ENCODE assay signal across 1 cellular context in the genomic region with DNA sequence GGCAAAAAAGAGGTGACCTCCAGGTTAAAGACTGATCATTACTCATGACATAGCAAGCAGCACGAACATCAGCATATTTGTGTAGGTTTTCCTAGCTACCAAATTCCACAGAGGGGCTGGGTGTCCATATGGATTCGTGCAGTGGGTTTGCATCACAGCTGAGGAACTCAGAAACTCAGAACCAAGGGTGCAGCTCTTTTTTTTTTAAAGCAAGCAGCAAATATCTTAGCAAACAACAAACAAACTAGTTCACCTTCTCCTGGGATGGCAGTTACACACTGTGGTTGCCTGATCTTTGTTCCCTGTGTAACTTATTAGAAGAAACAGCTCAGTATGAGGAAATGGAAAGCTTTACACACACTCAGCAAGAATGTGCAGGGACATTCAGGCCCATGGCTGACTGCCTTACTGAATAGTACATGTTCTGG.
TF ChIP-seq lines count a peak whose summit lies in the region.

No MANE protein-coding gene starts in this region.

TF ChIP-seq in GM23338, 12 proteins besides CTCF, POLR2A, EP300 and RAD21 (continued from another document):
- no peak for TF ChIP-seq EZH2 (IDR thresholded peaks at IDR 0.05; ENCODE audit: low read depth, unreplicated experiment)
- no peak for TF ChIP-seq ZNF331 (CRISPR knock-in tag; IDR thresholded peaks at IDR 0.05; ENCODE audit: low read depth)
- no peak for TF ChIP-seq POLR2AphosphoS5 (IDR thresholded peaks at IDR 0.05; ENCODE audit: low read depth)
- no peak for TF ChIP-seq EZH2phosphoT487 (IDR thresholded peaks at IDR 0.05; ENCODE audit: unreplicated experiment)
- no peak for TF ChIP-seq NANOG (IDR thresholded peaks at IDR 0.05; ENCODE audit: borderline replicate concordance)
- TF ChIP-seq ZNF114 (CRISPR knock-in tag; IDR thresholded peaks at IDR 0.05): no peak
